ENCODE assay signal across 8 cellular contexts in the genomic region with DNA sequence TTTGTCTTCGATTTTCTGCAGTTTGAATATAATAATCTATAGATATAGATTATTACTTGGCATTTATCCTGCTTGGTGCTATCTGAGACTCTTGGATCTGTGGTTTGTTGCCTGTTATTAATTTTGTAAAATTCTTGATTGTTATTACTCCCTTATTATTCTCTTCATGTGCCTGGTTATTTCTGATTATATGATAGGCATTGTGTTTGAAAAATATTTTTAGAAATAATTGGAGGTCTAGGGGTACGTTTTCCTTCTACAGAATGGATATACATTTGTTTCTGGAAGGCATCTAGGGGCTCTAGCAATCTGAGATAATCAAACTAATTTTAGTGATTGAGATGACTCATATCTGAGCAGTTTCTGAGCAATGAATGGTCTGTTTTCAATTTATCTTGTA.
"Had no signal": no experiment of that assay in that cellular context is flagged by ENCODE, and none has a peak within 500 bp of the region (broad histone marks: within the 10 kb centered on the region; RNA-seq: fewer than 3 reads in every experiment).

No MANE protein-coding gene starts in this region.

- H3K4me1 Mint-ChIP-seq: GM23338, H9, IgD-negative memory B cell had no signal

- H3K4me3 ChIP-seq: GM23338 had no signal

- ATAC-seq: GM23338, HepG2 had no signal

- H3K4me3 Mint-ChIP-seq: GM23338, H9, HFFc6, IgD-negative memory B cell had no signal

- H2AFZ ChIP-seq: GM23338 had no signal

- H3K27ac Mint-ChIP-seq: GM23338, H9, HFFc6, IgD-negative memory B cell had no signal

- H3K27me3 Mint-ChIP-seq: IgD-negative memory B cell had no signal

- H3K27ac ChIP-seq: HL-60 had no signal

- H3K4me2 ChIP-seq: GM23338 had no signal

- DNase-seq: H9, HCEC 1CT, HFFc6, KBM-7 had no signal
